In the genomic region with DNA sequence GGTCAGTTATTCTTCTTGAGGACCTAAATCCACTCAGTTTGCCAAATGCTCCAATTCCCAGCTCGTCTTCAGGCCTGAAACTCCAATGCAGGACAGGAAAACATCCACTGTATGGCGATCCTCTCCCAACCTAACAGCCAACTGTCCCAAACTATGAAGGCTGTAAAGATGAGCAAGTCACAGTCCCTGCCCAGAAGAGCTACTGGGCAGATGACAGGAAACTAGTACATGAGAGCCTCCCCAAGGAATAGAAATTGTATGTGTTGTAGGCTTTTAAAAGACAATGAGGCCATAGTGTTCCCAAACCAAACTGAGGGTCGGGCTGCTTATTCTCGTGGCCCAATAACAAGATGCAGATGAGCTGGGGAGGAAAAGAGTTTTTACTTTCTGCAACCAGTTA, we compare ENCODE assay signal across 32 cellular contexts.
DNase-seq lines count a peak whose midpoint lies in the region; ATAC-seq, FAIRE-seq and TF ChIP-seq lines count a peak whose summit lies in the region.
"Had no signal": no experiment of that assay in that cellular context is flagged by ENCODE, and none has a peak within 500 bp of the region (broad histone marks: within the 10 kb centered on the region; RNA-seq: fewer than 3 reads in every experiment).

No MANE protein-coding gene starts in this region.

- RAD21 ChIA-PET in GM12878 (lab: Charles Lee; ENCODE audit: unreplicated experiment), result interaction anchor here (0.9 to 1.1 kb wide), 3 partner anchors 19 to 389 kb away, joined by 3 to 4 read pairs (median 4); a partner anchor contains a TSS

- H3K4me3 Mint-ChIP-seq in type B pancreatic cell, result no peak overlapping the region
- H3K4me3 Mint-ChIP-seq: activated CD4-positive, alpha-beta memory T cell treated with anti-CD3 and anti-CD28 coated beads, Interleukin-2, amount 10 ng/mL, durations not matched to agents 7 days and 5 days; activated naive CD4-positive, alpha-beta T cell treated with anti-CD3 and anti-CD28 coated beads for 36 hours; central memory CD8-positive, alpha-beta T cell; endodermal cell; stimulated activated naive CD8-positive, alpha-beta T cell treated with anti-CD3 and anti-CD28 coated beads, Interleukin-15, amount 100 ng/mL, for 72 hours had no signal

- no peaks in the 10 kb centered on the region for H3K27me3 Mint-ChIP-seq in type B pancreatic cell

- peaks cover 3% of the 10 kb centered on the region; the same call in 1 of the 2 replicates for H4K20me1 ChIP-seq in GM12878 (ENCODE audit: control insufficient read depth, insufficient read depth)

- H3K9me3 ChIP-seq in GM12878 (replicated peaks; ENCODE audit: control insufficient read depth, insufficient read depth, low read length), result no peaks in the 10 kb centered on the region
- no peaks in the 10 kb centered on the region for H3K9me3 ChIP-seq in right lobe of liver
- H3K9me3 ChIP-seq in heart left ventricle, result no peaks in the 10 kb centered on the region
- no peaks in the 10 kb centered on the region for H3K9me3 ChIP-seq in esophagus muscularis mucosa
- H3K9me3 ChIP-seq: Caco-2, pancreas, right atrium auricular region, thoracic aorta had no signal

- ATAC-seq in GM12878 (peak; percentile 56), right lobe of liver (no peak), heart left ventricle (no peak), Right ventricle myocardium superior (ENCODE audit: poor library complexity) (no peak)
- ATAC-seq: stimulated activated naive CD8-positive, alpha-beta T cell treated with anti-CD3 and anti-CD28 coated beads, Interleukin-15, amount 100 ng/mL, for 72 hours had no signal

- no peaks in the 10 kb centered on the region for H3K9me3 Mint-ChIP-seq in type B pancreatic cell
- H3K9me3 Mint-ChIP-seq: activated CD4-positive, alpha-beta memory T cell treated with anti-CD3 and anti-CD28 coated beads, Interleukin-2, amount 10 ng/mL, durations not matched to agents 7 days and 5 days; activated naive CD4-positive, alpha-beta T cell treated with anti-CD3 and anti-CD28 coated beads for 36 hours; central memory CD8-positive, alpha-beta T cell; endodermal cell; stimulated activated naive CD8-positive, alpha-beta T cell treated with anti-CD3 and anti-CD28 coated beads, Interleukin-15, amount 100 ng/mL, for 72 hours had no signal

- peaks cover 8% of the 10 kb centered on the region for H3K36me3 Mint-ChIP-seq in type B pancreatic cell

- DNase-seq in GM18507 (ENCODE audit: extremely low spot score, insufficient read length, low read depth) (no peak), GM12878 (ENCODE audit: low read depth, low spot score) (no peak), right lobe of liver (no peak), type B pancreatic cell (ENCODE audit: extremely low spot score, unreplicated experiment) (no peak), heart left ventricle (no peak), Right ventricle myocardium superior (no peak), esophagus muscularis mucosa (ENCODE audit: extremely low spot score) (no peak)
- DNase-seq: activated CD4-positive, alpha-beta memory T cell treated with anti-CD3 and anti-CD28 coated beads, Interleukin-2, amount 10 ng/mL, durations not matched to agents 7 days and 5 days; activated CD4-positive, alpha-beta T cell treated with anti-CD3 and anti-CD28 coated beads for 1 hour; activated CD8-positive, alpha-beta memory T cell treated with anti-CD3 and anti-CD28 coated beads, Interleukin-2, amount 50 U/mL, for 48 hours; activated naive CD4-positive, alpha-beta T cell treated with anti-CD3 and anti-CD28 coated beads for 36 hours; dermis blood vessel endothelial cell; DND-41; endodermal cell; GF-D8; head of caudate nucleus; KBM-7; mammary epithelial cell; NCI-H1092 treated with DMSO at 0.1 percent for 48 hours; NCI-H187; NCI-H524 treated with DMSO at 0.1 percent for 48 hours; stimulated activated CD4-positive, alpha-beta T cell treated with anti-CD3 and anti-CD28 coated beads, Interleukin-12 subunit alpha, Interleukin-12 subunit beta, amount 100 ng/mL, for 4 hours; stimulated activated CD4-positive, alpha-beta T cell treated with anti-CD3 and anti-CD28 coated beads, Interleukin-2, amount 100 ng/mL, for 48 hours; stimulated activated naive CD8-positive, alpha-beta T cell treated with anti-CD3 and anti-CD28 coated beads, Interleukin-15, amount 100 ng/mL, for 72 hours; T-helper 2 cell had no signal

- TF ChIP-seq RAD21 in GM12878 (IDR thresholded peaks at IDR 0.05; ENCODE audit: insufficient read depth, low read depth, low read length), result no peak

- H3K27me3 ChIP-seq in GM12878 (replicated peaks in 1 of 2; ENCODE audit: control insufficient read depth in 2 of 2, insufficient read depth in 2 of 2, low read length in 1 of 2) (peaks cover 1 to 4% of the 10 kb centered on the region in 2 experiments; a peak in 3 of 4 replicates), right lobe of liver (no peaks in the 10 kb centered on the region), heart left ventricle (peaks cover 0 to 4% (median 0%) of the 10 kb centered on the region in 9 donors), esophagus muscularis mucosa (no peaks in the 10 kb centered on the region)
- H3K27me3 ChIP-seq: pancreas, right atrium auricular region had no signal

- no peaks in the 10 kb centered on the region for H3K36me3 ChIP-seq in GM12878 (ENCODE audit: control insufficient read depth in 2 of 2, insufficient read depth in 2 of 2, low read length in 1 of 2)
- no peaks in the 10 kb centered on the region for H3K36me3 ChIP-seq in right lobe of liver
- no peaks in the 10 kb centered on the region for H3K36me3 ChIP-seq in heart left ventricle
- no peaks in the 10 kb centered on the region for H3K36me3 ChIP-seq in esophagus muscularis mucosa
- H3K36me3 ChIP-seq: pancreas, right atrium auricular region, thoracic aorta had no signal

- H3K4me1 ChIP-seq in GM12878 (ENCODE audit: control insufficient read depth, insufficient read depth, low read length), result no peaks in the 10 kb centered on the region
- peaks cover 0 to 44% (median 5%) of the 10 kb centered on the region in 4 donors for H3K4me1 ChIP-seq in right lobe of liver
- H3K4me1 ChIP-seq in heart left ventricle, result no peaks in the 10 kb centered on the region
- peaks cover 0 to 20% (median 13%) of the 10 kb centered on the region in 4 donors for H3K4me1 ChIP-seq in esophagus muscularis mucosa
- H3K4me1 ChIP-seq: right atrium auricular region had no signal

- peaks cover 22% of the 10 kb centered on the region for H3K4me1 Mint-ChIP-seq in type B pancreatic cell (ENCODE audit: unreplicated experiment)
- H3K4me1 Mint-ChIP-seq: activated CD4-positive, alpha-beta memory T cell treated with anti-CD3 and anti-CD28 coated beads, Interleukin-2, amount 10 ng/mL, durations not matched to agents 7 days and 5 days; central memory CD8-positive, alpha-beta T cell had no signal

- H3K27ac ChIP-seq in GM12878 (ENCODE audit: control insufficient read depth, insufficient read depth) (no peak overlapping the region), right lobe of liver (peak overlapping the region; percentile 38 to 81 (median 71)), heart left ventricle (no peak overlapping the region), esophagus muscularis mucosa (replicated peaks in 1 of 4) (no peak overlapping the region)
- H3K27ac ChIP-seq: C4-2B, right atrium auricular region, thoracic aorta had no signal

- TF ChIP-seq POLR2A in GM12878 (IDR thresholded peaks at IDR 0.05; ENCODE audit: low read depth, low read length) (no peak), right lobe of liver (IDR thresholded peaks at IDR 0.05) (no peak), heart left ventricle (IDR thresholded peaks at IDR 0.05) (no peak), esophagus muscularis mucosa (IDR thresholded peaks at IDR 0.05; ENCODE audit: low read depth) (no peak)

- BruUV-seq in GM12878 (replicated peaks; lab: Mats Ljungman, UMichigan), result no TSS peak

- intact Hi-C loops in GM12878 (cut with micrococcal nuclease; ENCODE audit: unreplicated experiment), result no loop called here
- intact Hi-C loops in right lobe of liver (cut with DNase I), result no loop called here
- intact Hi-C loops in heart left ventricle (cut with DNase I), result no loop called here
- intact Hi-C loops in Right ventricle myocardium superior (cut with DNase I), result no loop called here
- intact Hi-C loops in esophagus muscularis mucosa (cut with DNase I), result no loop called here

- POLR2A ChIA-PET in GM12878 (lab: Charles Lee), result interaction anchor here (0.9 kb wide), 1 partner anchor 190 kb away, joined by 3 read pairs; no protein-coding TSS in a partner anchor

- FAIRE-seq in GM18507 (lab: Jason Lieb, UNC), result peak; percentile 66
- FAIRE-seq in GM12878 (lab: Jason Lieb, UNC), result no peak
- FAIRE-seq: H1, pancreas had no signal

- CTCF ChIA-PET in GM12878 (lab: Yijun Ruan, JAX), result interaction anchor here (0.8 to 2.5 kb wide), 5 partner anchors 13 to 390 kb away, joined by 3 to 8 read pairs (median 4); no protein-coding TSS in a partner anchor

- SMC1A ChIA-PET in GM12878 (lab: Charles Lee; ENCODE audit: uncharacterized antibody, unreplicated experiment), result interaction anchor here (0.7 to 2.2 kb wide), 9 partner anchors 11 to 389 kb away, joined by 3 to 12 read pairs (median 3); a partner anchor contains a TSS

- no peak overlapping the region for H2AFZ ChIP-seq in GM12878 (ENCODE audit: control insufficient read depth, low read depth, low read length)

- 0% methylated on average over 4 of the region's 4 CpGs for WGBS in GM12878 (ENCODE audit: insufficient coverage, insufficient replicate concordance, low lambda C conversion rate, missing lambda C conversion rate)
- 77% methylated on average over 4 of the region's 4 CpGs for WGBS in right lobe of liver (ENCODE audit: insufficient coverage, low coverage, low lambda C conversion rate, missing lambda C conversion rate)
- WGBS in heart left ventricle, 4 donors, result 65 to 79% (median 73%) methylated on average over 4 of the region's 4 CpGs
- 85% methylated on average over 4 of the region's 4 CpGs for WGBS in esophagus muscularis mucosa

- no peak for TF ChIP-seq EP300 in GM12878 (IDR thresholded peaks at IDR 0.05; ENCODE audit: borderline replicate concordance in 1 of 2, control insufficient read depth in 1 of 2, low read depth in 2 of 2, low read length in 2 of 2)
- TF ChIP-seq EP300 in esophagus muscularis mucosa (IDR thresholded peaks at IDR 0.05), result no peak

- no peak overlapping the region for H3K9ac ChIP-seq in GM12878 (ENCODE audit: control insufficient read depth, insufficient read depth, low read length)

- in situ Hi-C loops in GM12878 (cut with MboI), result no loop called here

- TF ChIP-seq CTCF in GM12878 (IDR thresholded peaks at IDR 0.05 in 2 of 3, conservative IDR thresholded peaks at IDR 0.05 in 1 of 3; ENCODE audit: control insufficient read depth in 2 of 3, extremely low read depth in 1 of 3, insufficient read depth in 1 of 3, low read depth in 3 of 3, low read length in 3 of 3), result no peak
- no peak for TF ChIP-seq CTCF in right lobe of liver (IDR thresholded peaks at IDR 0.05)
- no peak for TF ChIP-seq CTCF in type B pancreatic cell (conservative IDR thresholded peaks at IDR 0.05)
- no peak for TF ChIP-seq CTCF in heart left ventricle (IDR thresholded peaks at IDR 0.05)
- TF ChIP-seq CTCF in esophagus muscularis mucosa (IDR thresholded peaks at IDR 0.05), result no peak

- no peak overlapping the region for H3K4me2 ChIP-seq in GM12878 (ENCODE audit: control insufficient read depth, insufficient read depth)

- H3K79me2 ChIP-seq in GM12878 (ENCODE audit: control insufficient read depth, insufficient read depth, low read length), result no peaks in the 10 kb centered on the region

- no peak overlapping the region for H3K4me3 ChIP-seq in GM12878
- no peak overlapping the region for H3K4me3 ChIP-seq in right lobe of liver
- no peak overlapping the region for H3K4me3 ChIP-seq in heart left ventricle
- H3K4me3 ChIP-seq in esophagus muscularis mucosa, result no peak overlapping the region
- H3K4me3 ChIP-seq: pancreas, right atrium auricular region, thoracic aorta had no signal

- H3K27ac Mint-ChIP-seq in type B pancreatic cell, result peak overlapping the region; percentile 51
- H3K27ac Mint-ChIP-seq: activated CD4-positive, alpha-beta memory T cell treated with anti-CD3 and anti-CD28 coated beads, Interleukin-2, amount 10 ng/mL, durations not matched to agents 7 days and 5 days; activated naive CD4-positive, alpha-beta T cell treated with anti-CD3 and anti-CD28 coated beads for 36 hours; endodermal cell; stimulated activated naive CD8-positive, alpha-beta T cell treated with anti-CD3 and anti-CD28 coated beads, Interleukin-15, amount 100 ng/mL, for 72 hours had no signal

Comparison
In these comparisons a context has a peak if more than half of its experiments do, and no peak if none do; other contexts are left out.
1. H3K27ac ChIP-seq: peak in right lobe of liver (3 of 3); none in GM12878 (single experiment), heart left ventricle (0 of 12) and esophagus muscularis mucosa (0 of 4).